ENCODE assay signal across 8 cellular contexts in the genomic region with DNA sequence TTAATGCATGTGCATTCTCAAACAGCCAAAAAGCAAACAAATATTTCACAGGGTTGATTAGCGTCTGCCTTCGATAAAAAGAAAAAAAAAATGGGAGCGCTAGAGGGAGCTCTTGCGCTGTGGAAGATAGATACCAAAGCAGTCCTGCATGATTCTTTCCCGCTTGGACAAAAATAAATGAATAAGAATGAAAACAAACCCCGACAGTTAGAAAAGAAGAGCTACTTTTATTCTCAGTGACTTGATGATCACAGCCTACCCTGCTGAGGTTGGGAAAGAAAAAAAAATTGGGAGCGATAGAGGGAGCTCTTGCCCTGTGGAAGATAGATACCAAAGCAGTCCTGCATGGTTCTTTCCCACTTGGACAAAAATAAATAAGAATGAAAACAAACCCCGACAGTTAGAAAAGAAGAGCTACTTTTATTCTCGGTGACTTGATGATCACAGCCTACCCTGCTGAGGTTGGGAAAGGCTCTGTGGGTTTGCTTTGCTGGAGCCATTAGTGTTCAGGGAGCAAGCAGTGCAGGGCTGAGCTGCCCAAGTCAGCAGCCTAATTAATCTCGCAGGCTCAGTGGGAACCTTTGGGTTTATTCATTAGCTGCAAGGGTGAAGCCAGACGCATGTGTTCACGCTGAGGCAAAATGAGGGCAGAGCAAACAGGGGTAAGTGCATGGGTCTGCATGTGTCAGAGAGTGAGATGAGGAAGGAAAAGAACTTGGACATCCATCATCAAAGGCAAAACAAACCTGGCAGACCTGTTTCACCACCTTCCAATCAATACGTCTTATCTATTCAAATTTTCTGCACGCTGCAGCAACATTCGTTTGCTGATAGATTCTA.
DNase-seq lines count a peak whose midpoint lies in the region; ATAC-seq and TF ChIP-seq lines count a peak whose summit lies in the region.

No MANE protein-coding gene starts in this region.

- H3K4me1 Mint-ChIP-seq in GM23338 (peaks cover 17% of the 10 kb centered on the region), immature natural killer cell (peaks cover 4 to 6% of the 10 kb centered on the region in 2 donors)

- no peaks in the 10 kb centered on the region for H3K9me2 ChIP-seq in GM23338 (ENCODE audit: insufficient read depth)

- DNase-seq in DMS79 (lab: John Stamatoyannopoulos, UW) (peak; percentile 0), GM23338 (ENCODE audit: low spot score) (peak; percentile 62), NT2/D1 (ENCODE audit: low read depth, low spot score) (peak; percentile 30), fibroblast of lung (ENCODE audit: low read depth in 2 of 2) (peak; percentile 7 to 9), retinal pigment epithelial cell (ENCODE audit: low read depth) (no peak), immature natural killer cell (no peak)
- DNase-seq in activated effector memory CD4-positive, alpha-beta T cell treated with Interleukin-2 at 50 U/mL for 16 hours: no peak
- no peak for DNase-seq in stimulated activated CD4-positive, alpha-beta T cell treated with anti-CD3 and anti-CD28 coated beads, Interleukin-12 subunit alpha, Interleukin-12 subunit beta, amount 100 ng/mL, for 4 hours

- H3K4me3 Mint-ChIP-seq in GM23338: peak overlapping the region; percentile 8; the same call in 1 of the 3 replicates
- peak overlapping the region in 1 of 5 donors; percentile 8 for H3K4me3 Mint-ChIP-seq in immature natural killer cell

- no peak overlapping the region for H3K27ac Mint-ChIP-seq in GM23338
- H3K27ac Mint-ChIP-seq in immature natural killer cell: no peak overlapping the region

- no peaks in the 10 kb centered on the region for H3F3A ChIP-seq in GM23338 (replicated peaks; ENCODE audit: low read depth)

- no peak overlapping the region for H3K9ac ChIP-seq in NT2/D1 (ENCODE audit: insufficient read length, low read depth)
- H3K9ac ChIP-seq in fibroblast of lung (ENCODE audit: insufficient read depth, low read length): no peak overlapping the region

- H3K4me2 ChIP-seq in GM23338 (no peak overlapping the region; the same call in 1 of the 2 replicates), fibroblast of lung (ENCODE audit: extremely low read depth, insufficient read depth, low read length) (no peak overlapping the region)

- H3K9me3 Mint-ChIP-seq in GM23338 (peaks cover 17% of the 10 kb centered on the region), immature natural killer cell (no peaks in the 10 kb centered on the region)

- no peaks in the 10 kb centered on the region for H4K20me1 ChIP-seq in GM23338 (replicated peaks; ENCODE audit: insufficient read depth)
- no peaks in the 10 kb centered on the region for H4K20me1 ChIP-seq in fibroblast of lung (ENCODE audit: control insufficient read depth, extremely low read depth, insufficient read depth, low read length)

- no peaks in the 10 kb centered on the region; the same call in none of the 2 replicates for H3K4me1 ChIP-seq in GM23338 (ENCODE audit: insufficient read depth)
- H3K4me1 ChIP-seq in NT2/D1 (ENCODE audit: insufficient read depth, insufficient read length): no peaks in the 10 kb centered on the region
- no peaks in the 10 kb centered on the region for H3K4me1 ChIP-seq in fibroblast of lung (ENCODE audit: control insufficient read depth, extremely low read depth, insufficient read depth, low read length)

- peaks cover 9% of the 10 kb centered on the region; the same call in 2 of the 3 replicates for H3K36me3 Mint-ChIP-seq in GM23338 (ENCODE audit: low read depth)
- no peaks in the 10 kb centered on the region for H3K36me3 Mint-ChIP-seq in immature natural killer cell

- ATAC-seq in GM23338: peak; percentile 91

- peak overlapping the region; percentile 14; the same call in 1 of the 2 replicates for H2AFZ ChIP-seq in GM23338
- H2AFZ ChIP-seq in fibroblast of lung (ENCODE audit: low read length): no peak overlapping the region

- peaks cover 6% of the 10 kb centered on the region for H3K27me3 Mint-ChIP-seq in GM23338 (ENCODE audit: insufficient read depth, low read depth, poor library complexity)
- peaks cover 0 to 13% (median 6%) of the 10 kb centered on the region in 3 donors for H3K27me3 Mint-ChIP-seq in immature natural killer cell (ENCODE audit: low read depth in 3 of 3)

- H3K27me3 ChIP-seq in GM23338 (ENCODE audit: insufficient read depth) (no peaks in the 10 kb centered on the region), NT2/D1 (ENCODE audit: insufficient read depth, insufficient read length) (no peaks in the 10 kb centered on the region), fibroblast of lung (ENCODE audit: control insufficient read depth, insufficient read depth, low read length) (no peaks in the 10 kb centered on the region)

- H3K79me2 ChIP-seq in GM23338 (replicated peaks; ENCODE audit: insufficient read depth): no peaks in the 10 kb centered on the region
- H3K79me2 ChIP-seq in fibroblast of lung (ENCODE audit: control insufficient read depth, insufficient read depth, low read length): no peaks in the 10 kb centered on the region

- H3K9me3 ChIP-seq in NT2/D1 (ENCODE audit: insufficient read depth, low read length) (no peaks in the 10 kb centered on the region), fibroblast of lung (ENCODE audit: control insufficient read depth, insufficient read depth, low read depth, low read length) (no peaks in the 10 kb centered on the region)

- TF ChIP-seq CTCF in GM23338 (conservative IDR thresholded peaks at IDR 0.05; ENCODE audit: low read depth in 2 of 2) (peak; percentile 50 to 58), fibroblast of lung (conservative IDR thresholded peaks at IDR 0.05 in 1 of 2, IDR thresholded peaks at IDR 0.05 in 1 of 2; ENCODE audit: low read depth in 1 of 2, low read length in 2 of 2) (peak; percentile 48), retinal pigment epithelial cell (conservative IDR thresholded peaks at IDR 0.05; ENCODE audit: low read depth, low read length) (peak; percentile 59)

- H3K4me3 ChIP-seq in GM23338: no peak overlapping the region
- no peak overlapping the region for H3K4me3 ChIP-seq in NT2/D1 (ENCODE audit: insufficient read length, low read depth)
- no peak overlapping the region for H3K4me3 ChIP-seq in fibroblast of lung (replicated peaks in 1 of 4; ENCODE audit: control extremely low read depth in 1 of 4, insufficient read depth in 1 of 4, low read depth in 3 of 4, low read length in 4 of 4)
- no peak overlapping the region for H3K4me3 ChIP-seq in retinal pigment epithelial cell (ENCODE audit: low read length)

- H3K27ac ChIP-seq in GM23338 (ENCODE audit: low read depth) (no peak overlapping the region), fibroblast of lung (ENCODE audit: insufficient read depth, low read length) (no peak overlapping the region)

- H3K36me3 ChIP-seq in GM23338 (ENCODE audit: insufficient read depth) (no peaks in the 10 kb centered on the region), NT2/D1 (ENCODE audit: insufficient read depth, insufficient read length, low read length) (no peaks in the 10 kb centered on the region), fibroblast of lung (ENCODE audit: control insufficient read depth, insufficient read depth, low read length) (no peaks in the 10 kb centered on the region)

TF ChIP-seq in GM23338, 12 proteins besides CTCF, POLR2A, EP300 and RAD21 (continues in another document):
- no peak for TF ChIP-seq EZH2phosphoT487 (IDR thresholded peaks at IDR 0.05; ENCODE audit: unreplicated experiment)

Comparison
In these comparisons a context has a peak if more than half of its experiments do, and no peak if none do; other contexts are left out.
1. DNase-seq: peak in DMS79 (single experiment), GM23338 (single experiment), NT2/D1 (single experiment) and fibroblast of lung (2 of 2); none in retinal pigment epithelial cell (single experiment), activated effector memory CD4-positive, alpha-beta T cell treated with Interleukin-2 at 50 U/mL for 16 hours (single experiment), immature natural killer cell (0 of 3) and stimulated activated CD4-positive, alpha-beta T cell treated with anti-CD3 and anti-CD28 coated beads, Interleukin-12 subunit alpha, Interleukin-12 subunit beta, amount 100 ng/mL, for 4 hours (single experiment).
2. Peak in every context shown above with its lines, with median percentiles within 50 percentile points of each other: CTCF ChIP-seq.